Comparison of ENCODE assay signal across 10 cellular contexts in genomic region chr2:224875870-224876269, GRCh38.
DNase-seq lines count a peak whose midpoint lies in the region; ATAC-seq, FAIRE-seq and TF ChIP-seq lines count a peak whose summit lies in the region.
"Had no signal": no experiment of that assay in that cellular context is flagged by ENCODE, and none has a peak within 500 bp of the region (broad histone marks: within the 10 kb centered on the region; RNA-seq: fewer than 3 reads in every experiment).

No MANE protein-coding gene starts in this region.

- no peaks in the 10 kb centered on the region for H3K27me3 Mint-ChIP-seq in activated CD8-positive, alpha-beta T cell treated with anti-CD3 and anti-CD28 coated beads, Interleukin-2, amount 10 ng/mL, durations not matched to agents 7 days and 5 days (ENCODE audit: low read depth)

- H3K9me3 ChIP-seq in BLaER1 (no peaks in the 10 kb centered on the region), SJCRH30 (replicated peaks) (no peaks in the 10 kb centered on the region)

- peaks cover 6% of the 10 kb centered on the region for H3K4me1 Mint-ChIP-seq in activated CD8-positive, alpha-beta T cell treated with anti-CD3 and anti-CD28 coated beads, Interleukin-2, amount 10 ng/mL, durations not matched to agents 7 days and 5 days (ENCODE audit: low read depth)

- H3K9ac ChIP-seq in BLaER1, result no peak overlapping the region

- CTCF ChIA-PET in activated CD8-positive, alpha-beta T cell treated with anti-CD3 and anti-CD28 coated beads, Interleukin-2, amount 10 ng/mL, durations not matched to agents 7 days and 5 days (lab: Charles Lee), result interaction anchor here (0.8 to 1.1 kb wide), 4 partner anchors 18 to 125 kb away, joined by 3 read pairs; no protein-coding TSS in a partner anchor

- peaks cover 43% of the 10 kb centered on the region for H3K4me1 ChIP-seq in BLaER1
- H3K4me1 ChIP-seq in SJCRH30, result no peaks in the 10 kb centered on the region

- peak; percentile 61 for ATAC-seq in GM19324 (IDR thresholded peaks at IDR 0.05; ENCODE audit: low FRiP score, unreplicated experiment)
- peak; percentile 69 for ATAC-seq in HG02852 (IDR thresholded peaks at IDR 0.05; ENCODE audit: unreplicated experiment)
- ATAC-seq in activated CD8-positive, alpha-beta T cell treated with anti-CD3 and anti-CD28 coated beads, Interleukin-2, amount 10 ng/mL, durations not matched to agents 7 days and 5 days, result no peak
- ATAC-seq in sciatic nerve, result no peak

- H3K27ac ChIP-seq in BLaER1 (peak overlapping the region; percentile 63), SJCRH30 (no peak overlapping the region)

- no peaks in the 10 kb centered on the region for H3K9me3 Mint-ChIP-seq in activated CD8-positive, alpha-beta T cell treated with anti-CD3 and anti-CD28 coated beads, Interleukin-2, amount 10 ng/mL, durations not matched to agents 7 days and 5 days (ENCODE audit: insufficient read depth)

- no peaks in the 10 kb centered on the region for H4K20me1 ChIP-seq in BLaER1

- intact Hi-C loops in sciatic nerve (cut with DNase I), result no loop called here

- H3K4me3 Mint-ChIP-seq in activated CD8-positive, alpha-beta T cell treated with anti-CD3 and anti-CD28 coated beads, Interleukin-2, amount 10 ng/mL, durations not matched to agents 7 days and 5 days, result no peak overlapping the region

- H3K4me3 ChIP-seq in BLaER1 (no peak overlapping the region; the same call in 1 of the 2 replicates), SJCRH30 (no peak overlapping the region)

- H3K4me2 ChIP-seq in BLaER1, result peak overlapping the region; percentile 64

- H3K36me3 Mint-ChIP-seq in activated CD8-positive, alpha-beta T cell treated with anti-CD3 and anti-CD28 coated beads, Interleukin-2, amount 10 ng/mL, durations not matched to agents 7 days and 5 days (ENCODE audit: low read depth), result peaks cover 86% of the 10 kb centered on the region

- FAIRE-seq in HTR-8/SVneo (lab: Jason Lieb, UNC), result no peak
- FAIRE-seq: endothelial cell of umbilical vein had no signal

- POLR2A ChIA-PET in activated CD8-positive, alpha-beta T cell treated with anti-CD3 and anti-CD28 coated beads, Interleukin-2, amount 10 ng/mL, durations not matched to agents 7 days and 5 days (lab: Charles Lee), result no interaction called here

- H3K36me3 ChIP-seq in BLaER1, result peaks cover 93% of the 10 kb centered on the region
- H3K36me3 ChIP-seq in SJCRH30, result no peaks in the 10 kb centered on the region

- H3K27me3 ChIP-seq in BLaER1 (no peaks in the 10 kb centered on the region), SJCRH30 (no peaks in the 10 kb centered on the region)

- H3K27ac Mint-ChIP-seq in activated CD8-positive, alpha-beta T cell treated with anti-CD3 and anti-CD28 coated beads, Interleukin-2, amount 10 ng/mL, durations not matched to agents 7 days and 5 days, result peak overlapping the region; percentile 48

- TF ChIP-seq CTCF in GM10266 (IDR thresholded peaks at IDR 0.05; ENCODE audit: control insufficient read depth, insufficient read depth, low read depth, missing control alignments), result no peak

- no peak for DNase-seq in activated CD8-positive, alpha-beta T cell treated with anti-CD3 and anti-CD28 coated beads, Interleukin-2, amount 10 ng/mL, durations not matched to agents 7 days and 5 days
- no peak for DNase-seq in GM10266 (ENCODE audit: extremely low spot score)
- no peak for DNase-seq in sciatic nerve (ENCODE audit: low spot score)
- DNase-seq in HTR-8/SVneo (ENCODE audit: insufficient read length, low spot score), result no peak
- no peak for DNase-seq in SJCRH30
- DNase-seq: T-helper 1 cell had no signal

Comparison
In these comparisons a context has a peak if more than half of its experiments do, and no peak if none do; other contexts are left out.
1. ATAC-seq: peak in GM19324 (single experiment) and HG02852 (single experiment); none in activated CD8-positive, alpha-beta T cell treated with anti-CD3 and anti-CD28 coated beads, Interleukin-2, amount 10 ng/mL, durations not matched to agents 7 days and 5 days (single experiment) and sciatic nerve (single experiment).